23 cellular contexts compared by ENCODE assay signal in the genomic region with DNA sequence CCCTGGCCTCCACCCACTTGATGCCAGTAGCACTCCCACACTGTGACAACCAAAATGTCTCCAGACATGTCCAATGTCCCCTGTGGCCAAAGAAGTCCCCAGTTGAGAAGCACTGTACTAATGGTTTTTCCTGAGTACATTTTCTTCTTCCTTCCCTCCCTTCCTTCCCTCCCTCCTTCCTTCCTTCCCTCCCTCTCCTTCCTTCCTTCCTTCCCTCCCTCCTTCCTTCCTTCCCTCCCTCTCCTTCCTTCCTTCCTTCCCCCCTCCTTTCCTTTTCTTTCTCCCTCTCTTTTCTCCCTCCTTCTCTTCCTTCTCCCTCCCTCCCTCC.
"Had no signal": no experiment of that assay in that cellular context is flagged by ENCODE, and none has a peak within 500 bp of the region (broad histone marks: within the 10 kb centered on the region; RNA-seq: fewer than 3 reads in every experiment).

No MANE protein-coding gene starts in this region.

- H3K27me3 Mint-ChIP-seq: dendritic cell treated with granulocyte-macrophage colony-stimulating factor and Interleukin-4, amounts not matched to agents 40 ng/mL and 50 ng/mL, for 4 days had no signal

- H3K27ac Mint-ChIP-seq: dendritic cell treated with granulocyte-macrophage colony-stimulating factor and Interleukin-4, amounts not matched to agents 40 ng/mL and 50 ng/mL, for 4 days; effector memory CD8-positive, alpha-beta T cell; endodermal cell had no signal

- H3K4me1 ChIP-seq: colonic mucosa, esophagus squamous epithelium, gastrocnemius medialis, left lung, lower lobe of right lung had no signal

- H3K9me3 ChIP-seq: colonic mucosa, esophagus squamous epithelium, gastrocnemius medialis, heart right ventricle, left lung, lower lobe of right lung had no signal

- H3K27ac ChIP-seq: colonic mucosa, epithelial cell of prostate, esophagus squamous epithelium, gastrocnemius medialis, heart right ventricle, left lung, lower lobe of right lung had no signal

- H3K4me3 Mint-ChIP-seq: dendritic cell treated with granulocyte-macrophage colony-stimulating factor and Interleukin-4, amounts not matched to agents 40 ng/mL and 50 ng/mL, for 4 days; effector memory CD8-positive, alpha-beta T cell; endodermal cell had no signal

- DNase-seq: colonic mucosa; cortex of kidney; effector CD8-positive, alpha-beta T cell; effector memory CD8-positive, alpha-beta T cell; erythroblast; esophagus squamous epithelium; foreskin melanocyte; gastrocnemius medialis; glutamatergic neuron; head of caudate nucleus; heart right ventricle; hippocampal formation; left cardiac atrium; left ventricle myocardium superior; lower lobe of right lung; midbrain had no signal

- H3K4me3 ChIP-seq: colonic mucosa, esophagus squamous epithelium, gastrocnemius medialis, heart right ventricle, left lung, lower lobe of right lung had no signal

- H3K9me3 Mint-ChIP-seq: dendritic cell treated with granulocyte-macrophage colony-stimulating factor and Interleukin-4, amounts not matched to agents 40 ng/mL and 50 ng/mL, for 4 days; effector memory CD8-positive, alpha-beta T cell; endodermal cell had no signal

- FAIRE-seq: endometrium, islet of Langerhans, keratinocyte had no signal

- H3K27me3 ChIP-seq: colonic mucosa, esophagus squamous epithelium, gastrocnemius medialis, heart right ventricle had no signal

- H3K4me1 Mint-ChIP-seq: endodermal cell had no signal

- H3K36me3 ChIP-seq: colonic mucosa, esophagus squamous epithelium, gastrocnemius medialis, heart right ventricle, lower lobe of right lung had no signal
